In the genomic region with DNA sequence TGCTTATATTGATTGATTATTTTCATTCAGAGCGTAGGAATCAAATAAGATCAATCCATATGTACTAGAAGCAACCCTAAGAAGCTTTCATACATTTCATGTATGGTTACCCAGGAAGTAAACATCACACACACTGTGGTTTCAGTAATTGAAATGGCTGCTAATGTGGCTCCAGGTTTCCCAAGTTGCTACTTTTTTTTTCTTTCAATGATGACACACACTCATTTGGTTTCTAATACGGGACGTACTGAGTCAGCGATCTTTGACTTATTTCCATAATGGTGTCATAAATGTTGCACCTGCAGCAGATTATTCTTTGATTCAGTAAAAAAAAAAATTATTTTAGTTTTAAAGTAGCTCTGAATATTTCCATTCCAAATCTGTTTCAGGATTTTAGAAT, we compare ENCODE assay signal across 26 cellular contexts.
A peak's percentile ranks its signal among the peaks of the same experiment; 100 is the strongest.
DNase-seq lines count a peak whose midpoint lies in the region; ATAC-seq, FAIRE-seq and TF ChIP-seq lines count a peak whose summit lies in the region.
"Had no signal": no experiment of that assay in that cellular context is flagged by ENCODE, and none has a peak within 500 bp of the region (broad histone marks: within the 10 kb centered on the region; RNA-seq: fewer than 3 reads in every experiment).

No MANE protein-coding gene starts in this region.

- BruUV-seq in HepG2 (replicated peaks; lab: Mats Ljungman, UMichigan), result no TSS peak

- H2AFZ ChIP-seq in HepG2 (ENCODE audit: low read length), result no peak overlapping the region
- H2AFZ ChIP-seq in Loucy (ENCODE audit: low read length), result 0 out of 2 replicates have a peak overlapping the region, but pooled peaks have one; percentile 24
- H2AFZ ChIP-seq: GM23248 had no signal

- no peak for TF ChIP-seq POLR2A in HepG2 (IDR thresholded peaks at IDR 0.05; ENCODE audit: insufficient read depth in 1 of 2, low read depth in 2 of 2, low read length in 2 of 2)
- TF ChIP-seq POLR2A in right lobe of liver (IDR thresholded peaks at IDR 0.05), result no peak

- TF ChIP-seq EP300 in HepG2 (IDR thresholded peaks at IDR 0.05; ENCODE audit: low read depth in 2 of 2, low read length in 2 of 2) (no peak), HepG2 (CRISPR knock-in tag; IDR thresholded peaks at IDR 0.05; ENCODE audit: borderline replicate concordance) (no peak)

- H3K9me3 ChIP-seq in HepG2 (ENCODE audit: low read length), result no peaks in the 10 kb centered on the region
- no peaks in the 10 kb centered on the region for H3K9me3 ChIP-seq in right lobe of liver
- H3K9me3 ChIP-seq in Loucy (ENCODE audit: insufficient read depth, low read depth, low read length), result peaks cover 7% of the 10 kb centered on the region; the same call in 1 of the 2 replicates
- H3K9me3 ChIP-seq: BE2C had no signal

- CTCF ChIA-PET in HepG2 (lab: Yijun Ruan, JAX; ENCODE audit: low intra/inter-chr PET ratio, low total read pairs), result no interaction called here

- H3K4me1 ChIP-seq in HepG2 (ENCODE audit: insufficient read depth, low read length) (no peaks in the 10 kb centered on the region), right lobe of liver (no peaks in the 10 kb centered on the region), Loucy (ENCODE audit: insufficient read depth, low read length, poor library complexity, severe bottlenecking) (peaks cover 26% of the 10 kb centered on the region)
- H3K4me1 ChIP-seq: BE2C; BLaER1 treated with 17β-estradiol and CSF1 and Interleukin-3, amounts not matched to agents 10 nM and 100 nM had no signal

- TF ChIP-seq CTCF in HepG2 (CRISPR knock-in tag; IDR thresholded peaks at IDR 0.05) (no peak), right lobe of liver (IDR thresholded peaks at IDR 0.05) (no peak), Loucy (conservative IDR thresholded peaks at IDR 0.05; ENCODE audit: low read length) (no peak)

- H3K4me3 ChIP-seq in HepG2 (replicated peaks in 1 of 3; ENCODE audit: insufficient read depth in 1 of 3, low read depth in 2 of 3, low read length in 3 of 3) (no peak overlapping the region), right lobe of liver (no peak overlapping the region), Loucy (ENCODE audit: low read length, poor library complexity, severe bottlenecking) (no peak overlapping the region)
- H3K4me3 ChIP-seq: BLaER1 treated with 17β-estradiol and CSF1 and Interleukin-3, amounts not matched to agents 10 nM and 100 nM; GM12878; GM23248 had no signal

- 43% methylated on average over 4 of the region's 4 CpGs for WGBS in HepG2 (ENCODE audit: low lambda C conversion rate)
- 73% methylated on average over 4 of the region's 4 CpGs for WGBS in right lobe of liver (ENCODE audit: insufficient coverage, low coverage, low lambda C conversion rate, missing lambda C conversion rate)

- no peak for DNase-seq in HepG2 (ENCODE audit: low spot score)
- DNase-seq in right lobe of liver, result no peak
- DNase-seq in RPMI8226, result peak; percentile 69
- no peak for DNase-seq in HPDE6-E6E7 (ENCODE audit: extremely low spot score)
- no peak for DNase-seq in occipital lobe (lab: John Stamatoyannopoulos, UW)
- DNase-seq in SHP77 treated with DMSO at 0.1 percent for 48 hours (lab: John Stamatoyannopoulos, UW), result no peak
- DNase-seq: ACHN; AML-193; BE2C; CD4-positive, alpha-beta T cell; CD8-positive, alpha-beta memory T cell; DMS 273 treated with DMSO at 0.1 percent for 48 hours; DMS79; EL; GDM1; GM23248; H7; HCEC 1CT had no signal

- H3K4me2 ChIP-seq in HepG2 (ENCODE audit: low read depth, low read length) (no peak overlapping the region), Loucy (ENCODE audit: low read depth, low read length, poor library complexity, severe bottlenecking) (no peak overlapping the region)
- H3K4me2 ChIP-seq: BLaER1 treated with 17β-estradiol and CSF1 and Interleukin-3, amounts not matched to agents 10 nM and 100 nM had no signal

- no peaks in the 10 kb centered on the region for H3K9me2 ChIP-seq in Loucy (replicated peaks; ENCODE audit: low read depth, low read length)

- H3K79me2 ChIP-seq in HepG2 (ENCODE audit: insufficient read depth, low read length), result no peaks in the 10 kb centered on the region
- H3K79me2 ChIP-seq in Loucy (ENCODE audit: insufficient read depth, low read length), result no peaks in the 10 kb centered on the region

- no peak for ATAC-seq in HepG2
- no peak for ATAC-seq in right lobe of liver
- ATAC-seq: GM12878 had no signal

- no peak for FAIRE-seq in HepG2 (lab: Jason Lieb, UNC)
- FAIRE-seq: A204.1, D721Med, GM12878, GM18507, H1 had no signal

- POLR2A ChIA-PET in HepG2 (lab: Yijun Ruan, JAX), result no interaction called here

- no peak for TF ChIP-seq RAD21 in HepG2 (CRISPR knock-in tag; IDR thresholded peaks at IDR 0.05)

- no peaks in the 10 kb centered on the region for H3F3A ChIP-seq in Loucy (ENCODE audit: low read depth)

- H3K9ac ChIP-seq in HepG2 (ENCODE audit: insufficient read depth, low read depth, low read length) (no peak overlapping the region), Loucy (ENCODE audit: low read depth, low read length, poor library complexity, severe bottlenecking) (no peak overlapping the region)
- H3K9ac ChIP-seq: BLaER1 treated with 17β-estradiol and CSF1 and Interleukin-3, amounts not matched to agents 10 nM and 100 nM; GM23248 had no signal

- H3K27me3 ChIP-seq in HepG2 (ENCODE audit: control insufficient read depth in 1 of 2, insufficient read depth in 2 of 2, low read length in 2 of 2) (no peaks in the 10 kb centered on the region), right lobe of liver (no peaks in the 10 kb centered on the region), Loucy (ENCODE audit: insufficient read depth, low read length, poor library complexity, severe bottlenecking) (no peaks in the 10 kb centered on the region)
- H3K27me3 ChIP-seq: BE2C; BLaER1 treated with 17β-estradiol and CSF1 and Interleukin-3, amounts not matched to agents 10 nM and 100 nM had no signal

- H3K36me3 ChIP-seq in HepG2 (replicated peaks in 1 of 2; ENCODE audit: control insufficient read depth in 1 of 2, insufficient read depth in 2 of 2, low read length in 2 of 2) (no peaks in the 10 kb centered on the region), right lobe of liver (no peaks in the 10 kb centered on the region), Loucy (ENCODE audit: insufficient read depth, low read length) (no peaks in the 10 kb centered on the region)
- H3K36me3 ChIP-seq: BE2C; BLaER1 treated with 17β-estradiol and CSF1 and Interleukin-3, amounts not matched to agents 10 nM and 100 nM had no signal

- in situ Hi-C loops in HepG2 (cut with HindIII; ENCODE audit: extremely low pct_ligation_motif_present, low pct_unique_long_range_greater_than_20kb), result no loop called here

- H4K20me1 ChIP-seq in HepG2 (ENCODE audit: insufficient read depth, low read length) (no peaks in the 10 kb centered on the region), Loucy (ENCODE audit: insufficient read depth, low read length, poor library complexity, severe bottlenecking) (no peaks in the 10 kb centered on the region)
- H4K20me1 ChIP-seq: BLaER1 treated with 17β-estradiol and CSF1 and Interleukin-3, amounts not matched to agents 10 nM and 100 nM had no signal

- intact Hi-C loops in HepG2 (cut with micrococcal nuclease; ENCODE audit: unreplicated experiment) (no loop called here), right lobe of liver (cut with DNase I) (no loop called here)

- H3K27ac ChIP-seq in HepG2 (ENCODE audit: extremely low read length, insufficient read depth, low read length) (no peak overlapping the region), right lobe of liver (no peak overlapping the region)
- H3K27ac ChIP-seq: 22Rv1; BLaER1 treated with 17β-estradiol and CSF1 and Interleukin-3, amounts not matched to agents 10 nM and 100 nM; GM23248 had no signal

TF ChIP-seq in HepG2, 621 proteins besides CTCF, POLR2A, EP300 and RAD21:
- no peak for TF ChIP-seq ARHGAP35 (CRISPR knock-in tag; IDR thresholded peaks at IDR 0.05; ENCODE audit: borderline replicate concordance)
- peak in 1 of 2 experiments; percentile 54; a peak in 2 of 4 replicates for TF ChIP-seq MAFK (conservative IDR thresholded peaks at IDR 0.05 in 1 of 2, IDR thresholded peaks at IDR 0.05 in 1 of 2; ENCODE audit: low read length in 2 of 2)
- no peak for TF ChIP-seq LCORL (IDR thresholded peaks at IDR 0.05)
- TF ChIP-seq LCORL (CRISPR knock-in tag; IDR thresholded peaks at IDR 0.05), result no peak
- TF ChIP-seq MYPOP (CRISPR knock-in tag; IDR thresholded peaks at IDR 0.05), result no peak
- TF ChIP-seq, protein P1, sequence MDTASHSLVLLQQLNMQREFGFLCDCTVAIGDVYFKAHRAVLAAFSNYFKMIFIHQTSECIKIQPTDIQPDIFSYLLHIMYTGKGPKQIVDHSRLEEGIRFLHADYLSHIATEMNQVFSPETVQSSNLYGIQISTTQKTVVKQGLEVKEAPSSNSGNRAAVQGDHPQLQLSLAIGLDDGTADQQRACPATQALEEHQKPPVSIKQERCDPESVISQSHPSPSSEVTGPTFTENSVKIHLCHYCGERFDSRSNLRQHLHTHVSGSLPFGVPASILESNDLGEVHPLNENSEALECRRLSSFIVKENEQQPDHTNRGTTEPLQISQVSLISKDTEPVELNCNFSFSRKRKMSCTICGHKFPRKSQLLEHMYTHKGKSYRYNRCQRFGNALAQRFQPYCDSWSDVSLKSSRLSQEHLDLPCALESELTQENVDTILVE (CRISPR knock-in tag; IDR thresholded peaks at IDR 0.05), result no peak
- TF ChIP-seq MTA3 (CRISPR knock-in tag; IDR thresholded peaks at IDR 0.05), result no peak
- TF ChIP-seq ZNF468 (CRISPR knock-in tag; IDR thresholded peaks at IDR 0.05), result no peak
- 0 out of 2 replicates have a peak, but pooled peaks have one; percentile 15 for TF ChIP-seq MAFF (IDR thresholded peaks at IDR 0.05; ENCODE audit: low read depth, low read length)
- no peak for TF ChIP-seq HMG20B (CRISPR knock-in tag; conservative IDR thresholded peaks at IDR 0.05)
